16 cellular contexts compared by ENCODE assay signal in the genomic region with DNA sequence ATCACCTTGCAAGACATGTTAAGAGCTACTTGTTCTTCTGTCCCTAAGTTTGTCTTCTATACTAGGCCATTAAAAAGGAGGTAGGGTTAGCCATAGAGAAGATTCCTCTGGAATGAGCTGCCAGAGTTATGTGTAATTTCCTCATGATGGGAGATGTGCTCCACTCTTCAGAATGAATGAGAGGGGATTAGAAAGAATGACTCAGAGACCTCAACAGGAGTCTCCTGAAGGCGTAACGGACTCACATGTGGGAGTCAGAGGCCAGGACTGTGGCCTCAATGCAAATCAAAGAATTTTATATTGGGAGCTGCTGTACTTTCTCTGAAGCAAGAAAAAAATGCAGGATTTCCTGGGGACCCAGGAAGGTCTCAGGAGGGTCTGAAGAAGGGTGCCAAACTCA.
DNase-seq lines count a peak whose midpoint lies in the region; ATAC-seq and TF ChIP-seq lines count a peak whose summit lies in the region.
"Had no signal": no experiment of that assay in that cellular context is flagged by ENCODE, and none has a peak within 500 bp of the region (broad histone marks: within the 10 kb centered on the region; RNA-seq: fewer than 3 reads in every experiment).

No MANE protein-coding gene starts in this region.

- ATAC-seq in foreskin keratinocyte = peak; percentile 98
- no peak for ATAC-seq in natural killer cell treated with Interleukin-12 subunit alpha and Interleukin-12 subunit beta and Interleukin-15 and Interleukin-18, amount 100 ng/mL, for 72 hours
- ATAC-seq: gastroesophageal sphincter, Right ventricle myocardium inferior had no signal

- H3K9me3 ChIP-seq in SJCRH30 (replicated peaks) = no peaks in the 10 kb centered on the region
- H3K9me3 ChIP-seq: gastroesophageal sphincter had no signal

- H3K27ac Mint-ChIP-seq in HFFc6 = no peak overlapping the region
- H3K27ac Mint-ChIP-seq in natural killer cell treated with Interleukin-12 subunit alpha and Interleukin-12 subunit beta and Interleukin-15 and Interleukin-18, amount 100 ng/mL, for 72 hours = no peak overlapping the region
- H3K27ac Mint-ChIP-seq: CD4-positive, alpha-beta T cell; mesothelial cell of epicardium; stimulated activated naive CD8-positive, alpha-beta T cell treated with anti-CD3 and anti-CD28 coated beads, Interleukin-15, Interleukin-2, amounts not matched to agents 100 ng/mL and 50 ng/mL, for 24 hours had no signal

- no peaks in the 10 kb centered on the region for H3K36me3 Mint-ChIP-seq in HFFc6 (ENCODE audit: low read depth)
- H3K36me3 Mint-ChIP-seq in natural killer cell treated with Interleukin-12 subunit alpha and Interleukin-12 subunit beta and Interleukin-15 and Interleukin-18, amount 100 ng/mL, for 72 hours = no peaks in the 10 kb centered on the region
- H3K36me3 Mint-ChIP-seq: mesothelial cell of epicardium had no signal

- H3K27me3 Mint-ChIP-seq in HFFc6 (ENCODE audit: insufficient read depth) = no peaks in the 10 kb centered on the region; the same call in 1 of the 2 replicates
- H3K27me3 Mint-ChIP-seq in natural killer cell treated with Interleukin-12 subunit alpha and Interleukin-12 subunit beta and Interleukin-15 and Interleukin-18, amount 100 ng/mL, for 72 hours = no peaks in the 10 kb centered on the region
- H3K27me3 Mint-ChIP-seq: CD4-positive, alpha-beta T cell had no signal

- H3K4me1 ChIP-seq in SJCRH30 = 0 out of 2 replicates have a peak, but pooled peaks cover 3% of the 10 kb centered on the region
- no peaks in the 10 kb centered on the region for H3K4me1 ChIP-seq in foreskin keratinocyte
- H3K4me1 ChIP-seq: gastroesophageal sphincter had no signal

- no peak overlapping the region for H3K27ac ChIP-seq in SJCRH30
- no peak overlapping the region for H3K27ac ChIP-seq in foreskin keratinocyte
- H3K27ac ChIP-seq: gastroesophageal sphincter had no signal

- no peaks in the 10 kb centered on the region for H3K36me3 ChIP-seq in SJCRH30
- H3K36me3 ChIP-seq: gastroesophageal sphincter had no signal

- TF ChIP-seq CTCF in HFFc6 (IDR thresholded peaks at IDR 0.05) = no peak
- peak; percentile 24 for TF ChIP-seq CTCF in foreskin keratinocyte (conservative IDR thresholded peaks at IDR 0.05)

- no peak overlapping the region for H3K4me3 Mint-ChIP-seq in HFFc6
- no peak overlapping the region for H3K4me3 Mint-ChIP-seq in natural killer cell treated with Interleukin-12 subunit alpha and Interleukin-12 subunit beta and Interleukin-15 and Interleukin-18, amount 100 ng/mL, for 72 hours
- H3K4me3 Mint-ChIP-seq: CD4-positive, alpha-beta T cell; mesothelial cell of epicardium; stimulated activated naive CD8-positive, alpha-beta T cell treated with anti-CD3 and anti-CD28 coated beads, Interleukin-15, Interleukin-2, amounts not matched to agents 100 ng/mL and 50 ng/mL, for 24 hours had no signal

- H3K27me3 ChIP-seq in SJCRH30 = no peaks in the 10 kb centered on the region
- H3K27me3 ChIP-seq in foreskin keratinocyte = no peaks in the 10 kb centered on the region
- H3K27me3 ChIP-seq: gastroesophageal sphincter had no signal

- peaks cover 10% of the 10 kb centered on the region; the same call in 1 of the 2 replicates for H3K4me1 Mint-ChIP-seq in HFFc6 (ENCODE audit: low read depth)
- peaks cover 0 to 4% of the 10 kb centered on the region in 2 donors for H3K4me1 Mint-ChIP-seq in natural killer cell treated with Interleukin-12 subunit alpha and Interleukin-12 subunit beta and Interleukin-15 and Interleukin-18, amount 100 ng/mL, for 72 hours (ENCODE audit: low read depth in 2 of 2)
- H3K4me1 Mint-ChIP-seq: mesothelial cell of epicardium had no signal

- H3K9me3 Mint-ChIP-seq in HFFc6 = peaks cover 9% of the 10 kb centered on the region
- H3K9me3 Mint-ChIP-seq in natural killer cell treated with Interleukin-12 subunit alpha and Interleukin-12 subunit beta and Interleukin-15 and Interleukin-18, amount 100 ng/mL, for 72 hours = no peaks in the 10 kb centered on the region
- H3K9me3 Mint-ChIP-seq: CD4-positive, alpha-beta T cell; stimulated activated naive CD8-positive, alpha-beta T cell treated with anti-CD3 and anti-CD28 coated beads, Interleukin-15, Interleukin-2, amounts not matched to agents 100 ng/mL and 50 ng/mL, for 24 hours had no signal

- no peak overlapping the region for H3K4me3 ChIP-seq in SJCRH30
- H3K4me3 ChIP-seq: gastroesophageal sphincter had no signal

- DNase-seq in HFFc6 (peak; percentile 34), SJCRH30 (peak; percentile 13 to 35), foreskin keratinocyte (peak; percentile 65 to 83), stromal cell of bone marrow (ENCODE audit: low read depth) (peak; percentile 28), midbrain (lab: John Stamatoyannopoulos, UW) (no peak)
- no peak for DNase-seq in activated CD8-positive, alpha-beta memory T cell treated with anti-CD3 and anti-CD28 coated beads, Interleukin-2, amount 50 U/mL, for 4 hours
- DNase-seq in natural killer cell treated with Interleukin-12 subunit alpha and Interleukin-12 subunit beta and Interleukin-15 and Interleukin-18, amount 100 ng/mL, for 72 hours (ENCODE audit: low spot score) = no peak
- DNase-seq: activated CD4-positive, alpha-beta T cell treated with anti-CD3 and anti-CD28 coated beads for 1 hour; activated naive CD4-positive, alpha-beta T cell treated with anti-CD3 and anti-CD28 coated beads, Interleukin-2, amount 50 U/mL, for 16 hours; CD4-positive, alpha-beta T cell; central memory CD4-positive, alpha-beta T cell; NCI-H2081 treated with DMSO at 0.1 percent for 48 hours had no signal

Comparison
In these comparisons a context has a peak if more than half of its experiments do, and no peak if none do; other contexts are left out.
1. DNase-seq: peak in HFFc6 (single experiment), SJCRH30 (2 of 2), foreskin keratinocyte (2 of 2) and stromal cell of bone marrow (single experiment); none in midbrain (single experiment), activated CD8-positive, alpha-beta memory T cell treated with anti-CD3 and anti-CD28 coated beads, Interleukin-2, amount 50 U/mL, for 4 hours (single experiment) and natural killer cell treated with Interleukin-12 subunit alpha and Interleukin-12 subunit beta and Interleukin-15 and Interleukin-18, amount 100 ng/mL, for 72 hours (single experiment).